ENCODE assay signal across 8 cellular contexts in the genomic region with DNA sequence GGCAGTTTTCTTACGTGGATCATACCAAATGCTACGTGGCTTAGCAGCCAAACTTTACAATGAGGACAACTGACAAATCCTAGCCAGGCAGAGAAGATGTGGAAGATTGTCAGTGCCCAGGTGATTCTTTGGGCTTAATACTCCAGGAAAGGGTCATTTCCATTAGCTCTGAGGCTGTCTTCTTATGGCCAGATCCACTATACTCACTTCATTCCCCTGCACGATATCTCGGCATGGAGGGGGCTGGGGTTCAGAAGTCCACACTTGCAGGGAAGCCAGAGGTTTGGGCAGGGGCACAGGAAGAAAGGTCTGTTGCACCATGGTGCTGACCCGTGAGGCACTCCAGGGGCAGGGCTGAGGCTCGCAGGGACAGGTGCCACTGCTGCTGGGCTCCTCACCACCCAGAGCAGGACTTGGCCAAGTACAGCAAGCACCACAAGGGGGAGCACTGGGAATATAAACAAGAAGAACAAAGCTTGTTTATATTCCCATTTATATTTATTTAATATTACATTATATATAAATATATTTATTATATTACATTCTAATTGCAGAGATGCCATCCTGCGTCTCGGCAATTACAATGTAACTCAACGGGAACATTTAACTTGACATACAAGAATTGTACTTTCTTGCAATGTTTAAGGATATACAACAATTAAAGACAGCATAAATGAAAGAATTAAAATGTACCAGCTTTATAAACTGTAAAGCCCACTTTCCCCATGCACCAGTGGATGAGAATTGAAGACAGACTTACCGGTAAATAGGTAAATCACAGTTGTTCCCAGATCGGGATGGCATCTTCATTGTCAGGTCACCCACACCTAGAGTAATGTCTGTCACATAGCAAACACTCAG. TPM values are rescaled to one million over a fixed set of nuclear protein-coding genes. Genes with fewer than 3 reads are reported as not detected.
DNase-seq lines count a peak whose midpoint lies in the region; FAIRE-seq lines count a peak whose summit lies in the region.

No MANE protein-coding gene starts in this region.

- DNase-seq in 8988T (peak; percentile 37), GM18507 (ENCODE audit: extremely low spot score, insufficient read length, low read depth) (peak; percentile 17), KG1 (lab: John Stamatoyannopoulos, UW) (peak; percentile 30), SK-N-MC (ENCODE audit: low read depth, low spot score) (peak; percentile 56), activated gamma-delta T cell treated with Interleukin-2 at 50 U/mL for 16 hours (peak; percentile 42), glomerular endothelial cell (ENCODE audit: extremely low read depth, low read depth, low spot score) (peak; percentile 50), posterior cingulate gyrus (peak; percentile 34 to 92 (median 74)), ureter (ENCODE audit: low spot score) (peak; percentile 68)

- no peak overlapping the region for H3K4me3 ChIP-seq in SK-N-MC

- no peak overlapping the region for H3K9ac ChIP-seq in SK-N-MC (ENCODE audit: insufficient read length)

- no peak overlapping the region for H3K27ac ChIP-seq in SK-N-MC

- H3K36me3 ChIP-seq in SK-N-MC (ENCODE audit: insufficient read depth, low read length) = no peaks in the 10 kb centered on the region

- peak; percentile 76 for FAIRE-seq in GM18507 (lab: Jason Lieb, UNC)

- intact Hi-C loops in posterior cingulate gyrus (cut with DNase I) = loop anchor here (2.0 to 5.0 kb wide), 2 partner anchors 88 to 207 kb away; a partner anchor contains a TSS

- no peaks in the 10 kb centered on the region for H3K9me3 ChIP-seq in SK-N-MC (ENCODE audit: low read depth, low read length)

RNA-seq across cellular contexts. Expression of a gene that starts 27.2 kb away (rescaled TPM):
- 0.63 TPM in 1 of 2 replicates, not detected in the other for total RNA-seq in glomerular endothelial cell
- 1.8 TPM for total RNA-seq in ureter

RNA-seq across cellular contexts. Expression of a gene that starts 33.5 kb away (rescaled TPM):
- total RNA-seq in glomerular endothelial cell (37.0 and 40.5 TPM in 2 replicates), ureter (5.1 TPM)

RNA-seq across cellular contexts. Expression of a gene that starts 43.8 kb away (rescaled TPM):
- total RNA-seq in glomerular endothelial cell (not detected in 2 replicates), ureter (not detected)

Comparison
In these comparisons a context has a peak if more than half of its experiments do, and no peak if none do; other contexts are left out.
1. DNase-seq: peak in every context shown above with its lines; median percentile 74 in posterior cingulate gyrus; 68 in ureter; 56 in SK-N-MC; 50 in glomerular endothelial cell; 42 in activated gamma-delta T cell treated with Interleukin-2 at 50 U/mL for 16 hours; 37 in 8988T; 30 in KG1; 17 in GM18507.